9 cellular contexts compared by ENCODE assay signal in the genomic region with DNA sequence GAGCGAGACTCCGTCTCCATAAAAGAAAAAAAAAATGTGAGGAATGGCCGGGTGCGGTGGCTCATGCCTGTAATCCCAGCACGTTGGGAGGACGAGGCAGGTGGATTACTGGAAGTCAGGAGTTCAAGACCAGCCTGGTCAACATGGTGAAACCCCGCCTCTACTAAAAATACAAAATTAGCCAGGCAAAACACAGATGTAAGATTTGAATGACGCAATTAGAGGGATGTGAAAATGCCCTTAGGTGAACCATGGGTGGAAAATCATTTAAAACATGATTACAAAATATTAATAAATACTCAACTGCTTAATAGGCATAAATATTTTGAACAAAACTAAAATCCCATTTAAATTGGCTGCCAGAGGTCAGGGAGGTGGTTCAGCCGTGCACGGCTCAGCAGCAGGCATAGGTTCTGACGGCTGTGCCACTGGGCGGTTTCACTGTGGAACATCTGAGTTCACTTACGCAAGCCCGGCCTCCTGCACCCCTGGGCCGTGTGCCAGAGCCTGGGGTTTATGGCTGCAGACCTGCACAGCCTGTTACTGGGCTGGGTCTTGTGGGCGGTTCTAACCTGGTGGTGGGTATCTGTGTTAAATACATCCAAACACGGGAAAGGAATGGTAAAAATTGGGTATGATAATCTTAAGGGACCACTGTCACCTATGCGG. TPM values are rescaled to one million over a fixed set of nuclear protein-coding genes. Genes with fewer than 3 reads are reported as not detected.
DNase-seq lines count a peak whose midpoint lies in the region; ATAC-seq and TF ChIP-seq lines count a peak whose summit lies in the region.
"Had no signal": no experiment of that assay in that cellular context is flagged by ENCODE, and none has a peak within 500 bp of the region (broad histone marks: within the 10 kb centered on the region; RNA-seq: fewer than 3 reads in every experiment).

No MANE protein-coding gene starts in this region.

- H3K9me3 ChIP-seq in vagina = no peaks in the 10 kb centered on the region

- H3K9me3 Mint-ChIP-seq in CD14-positive monocyte (no peaks in the 10 kb centered on the region), endothelial cell (ENCODE audit: unreplicated experiment) (no peaks in the 10 kb centered on the region)

- peaks cover 2% of the 10 kb centered on the region for H3K36me3 ChIP-seq in H7 (replicated peaks; ENCODE audit: control insufficient read depth, insufficient read depth, low read length)
- no peaks in the 10 kb centered on the region for H3K36me3 ChIP-seq in vagina

- no peak for TF ChIP-seq POLR2A in vagina (IDR thresholded peaks at IDR 0.05)

- H3K27me3 Mint-ChIP-seq in CD14-positive monocyte (ENCODE audit: low read depth in 3 of 3) = peaks cover 3% of the 10 kb centered on the region in 3 donors
- peaks cover 7% of the 10 kb centered on the region for H3K27me3 Mint-ChIP-seq in endothelial cell (ENCODE audit: unreplicated experiment)

- H3K4me1 Mint-ChIP-seq in CD14-positive monocyte = peaks cover 27% of the 10 kb centered on the region
- no peaks in the 10 kb centered on the region for H3K4me1 Mint-ChIP-seq in endothelial cell (ENCODE audit: unreplicated experiment)

- H3K36me3 Mint-ChIP-seq in CD14-positive monocyte = peaks cover 3 to 7% of the 10 kb centered on the region in 2 donors
- peaks cover 3% of the 10 kb centered on the region for H3K36me3 Mint-ChIP-seq in endothelial cell (ENCODE audit: low read depth, unreplicated experiment)

- no peak overlapping the region for H3K27ac ChIP-seq in vagina
- H3K27ac ChIP-seq: epithelial cell of prostate had no signal

- no peak for TF ChIP-seq CTCF in CD14-positive monocyte (IDR thresholded peaks at IDR 0.05)
- TF ChIP-seq CTCF in vagina (IDR thresholded peaks at IDR 0.05) = no peak
- no peak for TF ChIP-seq CTCF in endothelial cell (IDR thresholded peaks at IDR 0.05; ENCODE audit: unreplicated experiment)

- H3K4me3 ChIP-seq in H7 (ENCODE audit: insufficient read depth, low read depth, low read length) = no peak overlapping the region
- H3K4me3 ChIP-seq in vagina = no peak overlapping the region

- H3K27me3 ChIP-seq in H7 (ENCODE audit: control insufficient read depth, insufficient read depth, low read length) = no peaks in the 10 kb centered on the region
- no peaks in the 10 kb centered on the region for H3K27me3 ChIP-seq in vagina

- DNase-seq in CD14-positive monocyte (ENCODE audit: low spot score) = peak; percentile 63
- peak; percentile 26 for DNase-seq in NCI-H2029 treated with DMSO at 0.1 percent for 48 hours (lab: John Stamatoyannopoulos, UW)
- DNase-seq in fibroblast of gingiva (ENCODE audit: low read depth) = peak; percentile 46
- no peak for DNase-seq in H7
- no peak for DNase-seq in vagina (ENCODE audit: extremely low spot score in 2 of 2)
- no peak for DNase-seq in stimulated activated CD4-positive, alpha-beta T cell treated with anti-CD3 and anti-CD28 coated beads, Interleukin-12 subunit alpha, Interleukin-12 subunit beta, amount 100 ng/mL, for 4 hours
- no peak for DNase-seq in endothelial cell (ENCODE audit: low spot score)

- H3K27ac Mint-ChIP-seq in CD14-positive monocyte = peak overlapping the region in 4 of 7 donors; percentile 42 to 63 (median 54)
- no peak overlapping the region for H3K27ac Mint-ChIP-seq in endothelial cell (ENCODE audit: unreplicated experiment)

- intact Hi-C loops in CD14-positive monocyte (cut with micrococcal nuclease) = no loop called here
- intact Hi-C loops in vagina (cut with DNase I) = no loop called here

- peak overlapping the region in 1 of 2 donors; percentile 56 for H3K4me3 Mint-ChIP-seq in CD14-positive monocyte
- no peak overlapping the region for H3K4me3 Mint-ChIP-seq in endothelial cell (ENCODE audit: unreplicated experiment)

- peak; percentile 55 for ATAC-seq in GM21576 (IDR thresholded peaks at IDR 0.05; ENCODE audit: unreplicated experiment)

- peaks cover 4% of the 10 kb centered on the region for H3K4me1 ChIP-seq in vagina

RNA-seq across cellular contexts. Expression of gene COL9A3, which starts 21.1 kb away (rescaled TPM):
- 1 to 10 TPM; 1.8 to 2.6 TPM for polyA plus RNA-seq in CD14-positive monocyte
- total RNA-seq in H7 (2014; rRNA removed; shearing (Covaris generic)) = 131 and 139 TPM in 2 replicates
- total RNA-seq in vagina = 1.2 TPM
- total RNA-seq in endothelial cell (ENCODE audit: unreplicated experiment) = 1.8 TPM

RNA-seq across cellular contexts. Expression of gene TCFL5, which starts 23.7 kb away (rescaled TPM):
- under 1 TPM; 0.38 to 0.89 TPM for polyA plus RNA-seq in CD14-positive monocyte
- 25.7 and 36.8 TPM in 2 replicates for total RNA-seq in H7 (2014; rRNA removed; shearing (Covaris generic))
- total RNA-seq in vagina = 11.5 TPM
- total RNA-seq in endothelial cell (ENCODE audit: unreplicated experiment) = 30.9 TPM

RNA-seq across cellular contexts. Expression of gene OGFR, which starts 33.3 kb away (rescaled TPM):
- 10 to 100 TPM; 47.8 to 79.3 TPM for polyA plus RNA-seq in CD14-positive monocyte
- 50.1 and 57.1 TPM in 2 replicates for total RNA-seq in H7 (2014; rRNA removed; shearing (Covaris generic))
- total RNA-seq in vagina = 43.7 TPM
- total RNA-seq in endothelial cell (ENCODE audit: unreplicated experiment) = 27.6 TPM

RNA-seq across cellular contexts. Expression of gene MRGBP, which starts 41.7 kb away (rescaled TPM):
- polyA plus RNA-seq in CD14-positive monocyte = 10 to 100 TPM; 10.2 to 10.5 TPM
- 28.3 and 28.5 TPM in 2 replicates for total RNA-seq in H7 (2014; rRNA removed; shearing (Covaris generic))
- total RNA-seq in vagina (10.6 TPM), endothelial cell (ENCODE audit: unreplicated experiment) (10.9 TPM)

Comparison
In these comparisons a context has a peak if more than half of its experiments do, and no peak if none do; other contexts are left out.
1. DNase-seq: peak in CD14-positive monocyte (single experiment), NCI-H2029 treated with DMSO at 0.1 percent for 48 hours (single experiment) and fibroblast of gingiva (single experiment); none in H7 (single experiment), vagina (0 of 2), stimulated activated CD4-positive, alpha-beta T cell treated with anti-CD3 and anti-CD28 coated beads, Interleukin-12 subunit alpha, Interleukin-12 subunit beta, amount 100 ng/mL, for 4 hours (single experiment) and endothelial cell (single experiment).
2. RNA of gene COL9A3, which starts 21.1 kb away (total RNA-seq): 131 to 139 TPM in H7; 1.8 TPM in endothelial cell (single experiment) and 1.2 TPM in vagina (single experiment); every median in the first group is over 10 times any median in the second.